Comparison of ENCODE assay signal across 1 cellular context in the genomic region with DNA sequence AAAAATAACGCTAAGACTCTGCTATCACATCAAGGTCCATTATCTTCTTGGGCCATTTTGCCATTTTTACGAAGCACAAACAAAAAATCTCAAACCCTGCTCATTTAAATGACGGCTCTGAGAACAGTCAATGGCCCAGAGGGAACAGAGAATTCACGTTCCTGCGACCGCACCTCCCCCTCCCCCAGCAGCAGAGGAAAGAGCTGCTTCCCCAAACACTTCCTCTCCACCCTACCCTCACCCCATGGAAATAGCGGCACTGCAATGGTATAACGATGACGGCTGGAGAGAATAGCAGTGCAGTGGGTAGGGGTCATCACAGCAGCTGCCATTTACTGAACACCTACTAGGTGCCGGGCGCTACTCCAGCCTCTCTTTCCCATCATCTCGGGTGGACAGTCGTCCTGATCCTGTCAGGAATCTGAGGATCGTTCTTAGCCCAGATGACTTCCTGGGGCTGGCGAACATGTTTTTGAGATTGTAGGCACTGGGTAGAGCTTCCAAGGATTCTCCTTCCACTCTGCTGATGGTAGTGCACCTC.
A peak's percentile ranks its signal among the peaks of the same experiment; 100 is the strongest.
TF ChIP-seq lines count a peak whose summit lies in the region.

No MANE protein-coding gene starts in this region.

TF ChIP-seq in K562, 482 proteins besides CTCF, POLR2A, EP300 and RAD21 (continued from another document and continues in another):
- TF ChIP-seq ZBTB12 (CRISPR knock-in tag; IDR thresholded peaks at IDR 0.05) (no peak), RNF2 (IDR thresholded peaks at IDR 0.05) (no peak), TARDBP (IDR thresholded peaks at IDR 0.05) (no peak), PHF8 (IDR thresholded peaks at IDR 0.05; ENCODE audit: borderline replicate concordance, low read length) (no peak), ZNF780A (CRISPR knock-in tag; IDR thresholded peaks at IDR 0.05) (no peak), TAL1 (IDR thresholded peaks at IDR 0.05) (no peak), TEAD2 (tag; IDR thresholded peaks at IDR 0.05) (no peak), RBM39 (optimal IDR thresholded peaks at IDR 0.05; ENCODE audit: low read depth, low read length) (no peak), MXI1 (IDR thresholded peaks at IDR 0.05; ENCODE audit: low read depth, low read length) (no peak), BHLHE40 (IDR thresholded peaks at IDR 0.05; ENCODE audit: low read length) (peak; percentile 57; the same call in 1 of the 2 replicates), ARID1B (IDR thresholded peaks at IDR 0.05) (0 out of 2 replicates have a peak, but pooled peaks have one; percentile 14), BCOR (IDR thresholded peaks at IDR 0.05) (peak; percentile 27; the same call in 1 of the 2 replicates), NELFE (IDR thresholded peaks at IDR 0.05; ENCODE audit: insufficient read depth, insufficient read length) (no peak), NCOA4 (IDR thresholded peaks at IDR 0.05; ENCODE audit: partially characterized antibody) (no peak), THRB (CRISPR knock-in tag; conservative IDR thresholded peaks at IDR 0.05) (no peak), ZNF263 (CRISPR knock-in tag; IDR thresholded peaks at IDR 0.05; ENCODE audit: borderline replicate concordance) (no peak), SREBF2 (CRISPR knock-in tag; IDR thresholded peaks at IDR 0.05) (no peak), PCBP2 (IDR thresholded peaks at IDR 0.05; ENCODE audit: low read depth, low read length, poor library complexity, severe bottlenecking) (no peak), NCOA2 (IDR thresholded peaks at IDR 0.05; ENCODE audit: partially characterized antibody in 2 of 2) (no peak), KLF13 (tag; IDR thresholded peaks at IDR 0.05; ENCODE audit: borderline replicate concordance, low read depth) (no peak), ATF7 (IDR thresholded peaks at IDR 0.05) (no peak), TSHZ1 (CRISPR knock-in tag; IDR thresholded peaks at IDR 0.05) (no peak), ZBTB1 (CRISPR knock-in tag; IDR thresholded peaks at IDR 0.05; ENCODE audit: borderline replicate concordance, low read depth) (no peak), ETS2 (tag; IDR thresholded peaks at IDR 0.05; ENCODE audit: borderline replicate concordance, poor library complexity, severe bottlenecking) (no peak), ATF3 (IDR thresholded peaks at IDR 0.05) (no peak), ATF3 (CRISPR knock-in tag; conservative IDR thresholded peaks at IDR 0.05) (no peak), ZNF408 (CRISPR knock-in tag; IDR thresholded peaks at IDR 0.05; ENCODE audit: low read depth) (no peak), ZNF512 (tag; IDR thresholded peaks at IDR 0.05) (no peak), ZNF133 (CRISPR knock-in tag; IDR thresholded peaks at IDR 0.05) (no peak), ERF (CRISPR knock-in tag; IDR thresholded peaks at IDR 0.05) (no peak), GATAD2A (IDR thresholded peaks at IDR 0.05) (no peak), MEF2D (tag; conservative IDR thresholded peaks at IDR 0.05; ENCODE audit: low read depth) (0 out of 2 replicates have a peak, but pooled peaks have one; percentile 46), ETV6 (IDR thresholded peaks at IDR 0.05; ENCODE audit: borderline replicate concordance in 1 of 2, low read depth in 2 of 2, low read length in 1 of 2) (peak in 1 of 2 experiments; percentile 36; a peak in 1 of 4 replicates), ETV6 (CRISPR knock-in tag; IDR thresholded peaks at IDR 0.05; ENCODE audit: borderline replicate concordance) (no peak), KDM2B (CRISPR knock-in tag; IDR thresholded peaks at IDR 0.05) (no peak), RUNX1 (IDR thresholded peaks at IDR 0.05; ENCODE audit: low read depth) (no peak), SAFB (IDR thresholded peaks at IDR 0.05; ENCODE audit: borderline replicate concordance, low read depth, low read length) (no peak), SNRNP70 (optimal IDR thresholded peaks at IDR 0.05; ENCODE audit: low read depth, low read length) (no peak), ZNF316 (IDR thresholded peaks at IDR 0.05) (no peak)
- TF ChIP-seq, protein P1, sequence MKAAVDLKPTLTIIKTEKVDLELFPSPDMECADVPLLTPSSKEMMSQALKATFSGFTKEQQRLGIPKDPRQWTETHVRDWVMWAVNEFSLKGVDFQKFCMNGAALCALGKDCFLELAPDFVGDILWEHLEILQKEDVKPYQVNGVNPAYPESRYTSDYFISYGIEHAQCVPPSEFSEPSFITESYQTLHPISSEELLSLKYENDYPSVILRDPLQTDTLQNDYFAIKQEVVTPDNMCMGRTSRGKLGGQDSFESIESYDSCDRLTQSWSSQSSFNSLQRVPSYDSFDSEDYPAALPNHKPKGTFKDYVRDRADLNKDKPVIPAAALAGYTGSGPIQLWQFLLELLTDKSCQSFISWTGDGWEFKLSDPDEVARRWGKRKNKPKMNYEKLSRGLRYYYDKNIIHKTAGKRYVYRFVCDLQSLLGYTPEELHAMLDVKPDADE (conservative IDR thresholded peaks at IDR 0.05; ENCODE audit: control insufficient read depth, low read depth, low read length) = no peak; the same call in 1 of the 2 replicates
- TF ChIP-seq, protein P2, sequence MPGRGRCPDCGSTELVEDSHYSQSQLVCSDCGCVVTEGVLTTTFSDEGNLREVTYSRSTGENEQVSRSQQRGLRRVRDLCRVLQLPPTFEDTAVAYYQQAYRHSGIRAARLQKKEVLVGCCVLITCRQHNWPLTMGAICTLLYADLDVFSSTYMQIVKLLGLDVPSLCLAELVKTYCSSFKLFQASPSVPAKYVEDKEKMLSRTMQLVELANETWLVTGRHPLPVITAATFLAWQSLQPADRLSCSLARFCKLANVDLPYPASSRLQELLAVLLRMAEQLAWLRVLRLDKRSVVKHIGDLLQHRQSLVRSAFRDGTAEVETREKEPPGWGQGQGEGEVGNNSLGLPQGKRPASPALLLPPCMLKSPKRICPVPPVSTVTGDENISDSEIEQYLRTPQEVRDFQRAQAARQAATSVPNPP (IDR thresholded peaks at IDR 0.05; ENCODE audit: borderline replicate concordance, insufficient read depth, insufficient read length) = no peak
- TF ChIP-seq, protein P3, sequence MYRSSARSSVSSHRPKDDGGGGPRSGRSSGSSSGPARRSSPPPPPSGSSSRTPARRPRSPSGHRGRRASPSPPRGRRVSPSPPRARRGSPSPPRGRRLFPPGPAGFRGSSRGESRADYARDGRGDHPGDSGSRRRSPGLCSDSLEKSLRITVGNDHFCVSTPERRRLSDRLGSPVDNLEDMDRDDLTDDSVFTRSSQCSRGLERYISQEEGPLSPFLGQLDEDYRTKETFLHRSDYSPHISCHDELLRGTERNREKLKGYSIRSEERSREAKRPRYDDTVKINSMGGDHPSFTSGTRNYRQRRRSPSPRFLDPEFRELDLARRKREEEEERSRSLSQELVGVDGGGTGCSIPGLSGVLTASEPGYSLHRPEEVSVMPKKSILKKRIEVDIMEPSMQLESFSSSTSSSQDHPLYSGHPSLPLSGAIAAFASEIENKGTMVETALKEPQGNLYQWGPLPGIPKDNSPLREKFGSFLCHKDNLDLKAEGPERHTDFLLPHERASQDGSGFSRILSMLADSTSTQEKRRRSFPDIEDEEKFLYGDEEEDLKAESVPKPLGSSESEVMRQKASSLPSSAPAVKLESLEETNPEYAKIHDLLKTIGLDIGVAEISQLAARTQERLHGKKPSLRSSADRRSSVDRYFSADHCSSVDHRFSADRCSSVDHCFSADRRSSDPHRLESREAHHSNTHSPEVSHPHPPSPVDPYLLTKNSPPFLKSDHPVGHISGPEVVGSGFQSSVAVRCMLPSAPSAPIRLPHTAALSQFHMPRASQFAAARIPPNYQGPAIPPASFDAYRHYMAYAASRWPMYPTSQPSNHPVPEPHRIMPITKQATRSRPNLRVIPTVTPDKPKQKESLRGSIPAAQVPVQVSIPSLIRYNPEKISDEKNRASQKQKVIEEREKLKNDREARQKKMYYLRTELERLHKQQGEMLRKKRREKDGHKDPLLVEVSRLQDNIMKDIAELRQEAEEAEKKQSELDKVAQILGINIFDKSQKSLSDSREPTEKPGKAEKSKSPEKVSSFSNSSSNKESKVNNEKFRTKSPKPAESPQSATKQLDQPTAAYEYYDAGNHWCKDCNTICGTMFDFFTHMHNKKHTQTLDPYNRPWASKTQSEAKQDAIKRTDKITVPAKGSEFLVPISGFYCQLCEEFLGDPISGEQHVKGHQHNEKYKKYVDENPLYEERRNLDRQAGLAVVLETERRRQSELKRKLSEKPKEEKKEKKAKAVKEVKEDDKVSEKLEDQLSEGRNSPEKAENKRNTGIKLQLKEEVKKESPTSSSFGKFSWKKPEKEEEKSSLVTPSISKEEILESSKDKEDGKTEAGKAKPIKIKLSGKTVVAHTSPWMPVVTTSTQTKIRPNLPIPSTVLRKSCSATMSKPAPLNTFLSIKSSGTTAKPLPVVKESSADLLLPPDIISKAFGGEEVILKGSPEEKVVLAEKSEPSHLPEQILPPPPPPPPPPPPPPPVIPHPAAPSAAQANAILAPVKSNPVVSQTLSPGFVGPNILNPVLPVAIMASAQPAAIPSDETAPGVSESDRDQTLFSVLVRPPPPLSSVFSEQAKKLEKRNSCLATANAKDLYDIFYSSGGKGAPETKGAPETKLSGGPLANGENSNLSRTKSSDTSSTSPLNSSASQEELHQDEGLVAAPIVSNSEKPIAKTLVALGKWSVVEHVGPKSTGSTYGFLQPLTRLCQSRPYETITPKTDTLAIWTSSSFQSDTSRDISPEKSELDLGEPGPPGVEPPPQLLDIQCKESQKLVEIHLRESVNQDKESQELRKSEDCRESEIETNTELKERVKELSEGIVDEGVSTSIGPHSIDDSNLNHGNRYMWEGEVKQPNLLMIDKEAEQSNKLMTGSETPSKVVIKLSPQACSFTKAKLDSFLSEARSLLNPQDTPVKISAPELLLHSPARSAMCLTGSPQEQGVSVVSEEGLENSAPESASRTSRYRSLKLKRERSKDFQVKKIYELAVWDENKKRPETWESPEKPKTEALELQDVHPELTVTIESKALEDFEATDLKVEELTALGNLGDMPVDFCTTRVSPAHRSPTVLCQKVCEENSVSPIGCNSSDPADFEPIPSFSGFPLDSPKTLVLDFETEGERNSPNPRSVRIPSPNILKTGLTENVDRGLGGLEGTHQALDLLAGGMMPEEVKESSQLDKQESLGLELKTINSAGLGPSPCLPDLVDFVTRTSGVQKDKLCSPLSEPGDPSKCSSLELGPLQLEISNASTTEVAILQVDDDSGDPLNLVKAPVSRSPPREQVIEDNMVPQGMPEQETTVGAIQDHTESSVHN (IDR thresholded peaks at IDR 0.05; ENCODE audit: borderline replicate concordance in 1 of 2, low read depth in 1 of 2) = no peak
